ENCODE assay signal across 8 cellular contexts in genomic region chr5:109249126-109249525, GRCh38.
"Had no signal": no experiment of that assay in that cellular context is flagged by ENCODE, and none has a peak within 500 bp of the region (broad histone marks: within the 10 kb centered on the region; RNA-seq: fewer than 3 reads in every experiment).

No MANE protein-coding gene starts in this region.

- H3K27ac Mint-ChIP-seq: HFFc6 had no signal

- DNase-seq: GM23248, GOT3, H7, HFFc6, IMR-90, KG1 had no signal

- H3K4me3 Mint-ChIP-seq: HFFc6 had no signal

- ATAC-seq: HCT116, K562 had no signal
